Comparison of ENCODE assay signal across 23 cellular contexts in the genomic region with DNA sequence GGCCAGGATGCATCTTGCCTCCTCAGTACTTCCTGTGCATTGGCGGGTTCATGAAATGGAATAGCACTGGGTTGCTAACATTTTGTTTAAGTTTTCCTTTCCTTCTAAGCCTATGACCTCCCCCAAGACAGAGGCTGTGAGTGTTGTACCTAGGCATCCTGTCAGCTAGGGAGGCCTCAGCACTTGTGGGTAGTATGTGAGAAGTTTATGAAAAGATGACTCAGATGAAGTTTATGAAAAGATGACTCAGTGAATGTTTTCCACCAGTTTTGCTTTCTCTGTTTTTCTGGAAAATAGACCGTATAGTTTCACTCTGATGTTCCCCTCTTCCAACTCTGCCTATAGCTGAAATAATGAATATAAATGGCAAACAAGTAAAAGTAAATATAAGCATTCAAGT.
DNase-seq lines count a peak whose midpoint lies in the region; ATAC-seq and TF ChIP-seq lines count a peak whose summit lies in the region.
"Had no signal": no experiment of that assay in that cellular context is flagged by ENCODE, and none has a peak within 500 bp of the region (broad histone marks: within the 10 kb centered on the region; RNA-seq: fewer than 3 reads in every experiment).

No MANE protein-coding gene starts in this region.

- H3K79me2 ChIP-seq in smooth muscle cell (ENCODE audit: low read depth) (no peaks in the 10 kb centered on the region), hepatocyte (no peaks in the 10 kb centered on the region)

- H3K27me3 Mint-ChIP-seq in activated naive CD8-positive, alpha-beta T cell treated with anti-CD3 and anti-CD28 coated beads, Interleukin-2, amount 50 U/mL, for 24 hours: no peaks in the 10 kb centered on the region
- H3K27me3 Mint-ChIP-seq in activated naive CD8-positive, alpha-beta T cell treated with anti-CD3 and anti-CD28 coated beads for 36 hours: peaks cover 4% of the 10 kb centered on the region
- H3K27me3 Mint-ChIP-seq in chondrocyte (ENCODE audit: low read depth): no peaks in the 10 kb centered on the region

- H3K4me3 ChIP-seq in smooth muscle cell (no peak overlapping the region), hepatocyte (no peak overlapping the region)
- H3K4me3 ChIP-seq: BLaER1, SJCRH30 had no signal

- no peaks in the 10 kb centered on the region for H3K9me2 ChIP-seq in hepatocyte (replicated peaks; ENCODE audit: insufficient read depth)

- peak; percentile 24 for ATAC-seq in activated naive CD8-positive, alpha-beta T cell treated with anti-CD3 and anti-CD28 coated beads, Interleukin-2, amount 50 U/mL, for 24 hours
- ATAC-seq: CD8-positive, alpha-beta T cell had no signal

- no peak overlapping the region for H3K4me3 Mint-ChIP-seq in activated naive CD8-positive, alpha-beta T cell treated with anti-CD3 and anti-CD28 coated beads, Interleukin-2, amount 50 U/mL, for 24 hours
- H3K4me3 Mint-ChIP-seq in activated naive CD8-positive, alpha-beta T cell treated with anti-CD3 and anti-CD28 coated beads for 36 hours: no peak overlapping the region
- no peak overlapping the region for H3K4me3 Mint-ChIP-seq in chondrocyte (ENCODE audit: unreplicated experiment)
- H3K4me3 Mint-ChIP-seq: CD8-positive, alpha-beta T cell; IgD-negative memory B cell had no signal

- no peaks in the 10 kb centered on the region for H3F3A ChIP-seq in smooth muscle cell (ENCODE audit: low read depth)

- H3K4me2 ChIP-seq in smooth muscle cell (peak overlapping the region; percentile 60), hepatocyte (no peak overlapping the region)
- H3K4me2 ChIP-seq: BLaER1 had no signal

- no peak for DNase-seq in activated naive CD8-positive, alpha-beta T cell treated with anti-CD3 and anti-CD28 coated beads, Interleukin-2, amount 50 U/mL, for 24 hours
- no peak for DNase-seq in activated naive CD8-positive, alpha-beta T cell treated with anti-CD3 and anti-CD28 coated beads for 36 hours
- DNase-seq in RKO (ENCODE audit: low spot score) (peak; percentile 44), chondrocyte (ENCODE audit: low spot score) (no peak), smooth muscle cell (lab: John Stamatoyannopoulos, UW; ENCODE audit: unreplicated experiment) (no peak), dermis blood vessel endothelial cell (no peak), hepatocyte (ENCODE audit: low spot score) (no peak), epidermal melanocyte (ENCODE audit: insufficient read length, low spot score) (no peak)
- DNase-seq: 8988T; CD8-positive, alpha-beta T cell; DND-41; GF-D8; H7; Kasumi-1; NCI-H1417; NCI-H1930; NCI-H2171; NCI-H446; NCI-H69; SJCRH30 had no signal

- H3K9ac ChIP-seq in smooth muscle cell (ENCODE audit: low read depth): no peak overlapping the region
- H3K9ac ChIP-seq: BLaER1 had no signal

- H4K20me1 ChIP-seq in smooth muscle cell (ENCODE audit: low read depth) (no peaks in the 10 kb centered on the region), hepatocyte (ENCODE audit: insufficient read depth, poor library complexity, severe bottlenecking) (no peaks in the 10 kb centered on the region)
- H4K20me1 ChIP-seq: BLaER1 had no signal

- peaks cover 4% of the 10 kb centered on the region for H3K9me3 Mint-ChIP-seq in activated naive CD8-positive, alpha-beta T cell treated with anti-CD3 and anti-CD28 coated beads, Interleukin-2, amount 50 U/mL, for 24 hours
- H3K9me3 Mint-ChIP-seq in activated naive CD8-positive, alpha-beta T cell treated with anti-CD3 and anti-CD28 coated beads for 36 hours: peaks cover 7% of the 10 kb centered on the region
- no peaks in the 10 kb centered on the region for H3K9me3 Mint-ChIP-seq in chondrocyte (ENCODE audit: low read depth)

- H3K36me3 Mint-ChIP-seq in activated naive CD8-positive, alpha-beta T cell treated with anti-CD3 and anti-CD28 coated beads, Interleukin-2, amount 50 U/mL, for 24 hours (ENCODE audit: low read depth): no peaks in the 10 kb centered on the region
- H3K36me3 Mint-ChIP-seq in activated naive CD8-positive, alpha-beta T cell treated with anti-CD3 and anti-CD28 coated beads for 36 hours: no peaks in the 10 kb centered on the region
- H3K36me3 Mint-ChIP-seq in chondrocyte (ENCODE audit: low read depth): no peaks in the 10 kb centered on the region
- H3K36me3 Mint-ChIP-seq: CD8-positive, alpha-beta T cell had no signal

- H3K27me3 ChIP-seq in smooth muscle cell (ENCODE audit: low read depth) (no peaks in the 10 kb centered on the region), hepatocyte (no peaks in the 10 kb centered on the region)
- H3K27me3 ChIP-seq: BLaER1, SJCRH30 had no signal

- no peak overlapping the region for H3K27ac Mint-ChIP-seq in activated naive CD8-positive, alpha-beta T cell treated with anti-CD3 and anti-CD28 coated beads, Interleukin-2, amount 50 U/mL, for 24 hours
- H3K27ac Mint-ChIP-seq in activated naive CD8-positive, alpha-beta T cell treated with anti-CD3 and anti-CD28 coated beads for 36 hours: no peak overlapping the region
- H3K27ac Mint-ChIP-seq in chondrocyte (ENCODE audit: unreplicated experiment): peak overlapping the region; percentile 85
- H3K27ac Mint-ChIP-seq: CD8-positive, alpha-beta T cell; IgD-negative memory B cell had no signal

- H3K27ac ChIP-seq in smooth muscle cell (ENCODE audit: low read depth) (no peak overlapping the region), hepatocyte (no peak overlapping the region)
- H3K27ac ChIP-seq: BLaER1, RWPE1, SJCRH30 had no signal

- TF ChIP-seq CTCF in chondrocyte (IDR thresholded peaks at IDR 0.05) (no peak), smooth muscle cell (IDR thresholded peaks at IDR 0.05; ENCODE audit: borderline replicate concordance, insufficient read depth, poor library complexity, severe bottlenecking) (no peak), hepatocyte (IDR thresholded peaks at IDR 0.05; ENCODE audit: poor library complexity) (no peak)

- H3K4me1 ChIP-seq in smooth muscle cell (ENCODE audit: low read depth): peaks cover 9% of the 10 kb centered on the region
- no peaks in the 10 kb centered on the region for H3K4me1 ChIP-seq in hepatocyte (ENCODE audit: insufficient read depth)
- H3K4me1 ChIP-seq: BLaER1, SJCRH30 had no signal

- H3K4me1 Mint-ChIP-seq in activated naive CD8-positive, alpha-beta T cell treated with anti-CD3 and anti-CD28 coated beads, Interleukin-2, amount 50 U/mL, for 24 hours: no peaks in the 10 kb centered on the region
- peaks cover 4% of the 10 kb centered on the region for H3K4me1 Mint-ChIP-seq in activated naive CD8-positive, alpha-beta T cell treated with anti-CD3 and anti-CD28 coated beads for 36 hours
- peaks cover 37% of the 10 kb centered on the region for H3K4me1 Mint-ChIP-seq in chondrocyte (ENCODE audit: low read depth)
- H3K4me1 Mint-ChIP-seq: IgD-negative memory B cell had no signal

- no peaks in the 10 kb centered on the region for H3K36me3 ChIP-seq in smooth muscle cell (ENCODE audit: low read depth)
- no peaks in the 10 kb centered on the region for H3K36me3 ChIP-seq in hepatocyte (replicated peaks; ENCODE audit: insufficient read depth, low read depth)
- H3K36me3 ChIP-seq: BLaER1, SJCRH30 had no signal

- H2AFZ ChIP-seq in smooth muscle cell (ENCODE audit: low read depth) (no peak overlapping the region), hepatocyte (no peak overlapping the region)

- H3K9me3 ChIP-seq in smooth muscle cell (replicated peaks; ENCODE audit: low read depth) (no peaks in the 10 kb centered on the region), hepatocyte (ENCODE audit: low read depth) (no peaks in the 10 kb centered on the region)
- H3K9me3 ChIP-seq: BLaER1, SJCRH30 had no signal

- 62% methylated on average over 2 of the region's 2 CpGs for WGBS in smooth muscle cell (ENCODE audit: low lambda C conversion rate)
- WGBS in hepatocyte (ENCODE audit: low lambda C conversion rate, missing lambda C conversion rate): 77% methylated on average over 2 of the region's 2 CpGs
